Comparison of ENCODE assay signal across 10 cellular contexts in the genomic region with DNA sequence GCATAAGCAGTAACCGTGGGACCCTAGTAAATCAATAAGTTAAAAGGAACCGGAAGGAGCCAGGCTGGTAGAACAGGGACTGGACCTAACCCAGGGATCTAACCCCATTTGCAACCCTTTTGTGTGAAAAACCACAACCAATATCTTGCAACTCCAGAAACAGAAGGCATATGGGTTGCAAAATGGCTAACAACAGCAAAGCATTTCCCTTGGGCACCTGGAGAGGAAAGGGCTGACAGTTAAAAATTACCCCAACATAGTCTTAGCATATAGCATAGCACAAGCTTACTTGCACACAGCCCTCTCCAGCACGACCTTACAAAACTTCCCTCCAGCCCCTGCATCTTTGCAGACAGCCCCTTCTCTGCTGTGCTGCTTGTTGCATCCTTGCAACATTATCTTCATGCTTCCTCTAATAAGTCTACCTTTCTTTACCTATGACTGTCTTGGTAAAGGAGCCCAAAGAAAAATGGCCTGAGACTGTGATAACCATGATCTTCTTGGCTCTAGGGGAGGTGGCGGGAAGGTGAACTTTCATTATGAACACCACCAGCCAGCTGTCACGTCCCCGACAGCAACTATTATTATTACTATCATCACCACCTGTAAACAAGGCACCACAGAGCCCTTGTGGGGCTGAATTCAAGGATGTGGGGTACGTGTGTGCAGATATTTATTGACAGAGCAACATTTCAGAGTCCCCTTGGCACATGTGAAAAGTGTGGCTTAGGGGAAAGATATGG. TPM values are rescaled to one million over a fixed set of nuclear protein-coding genes. Genes with fewer than 3 reads are reported as not detected.
A peak's percentile ranks its signal among the peaks of the same experiment; 100 is the strongest.
DNase-seq lines count a peak whose midpoint lies in the region; ATAC-seq and TF ChIP-seq lines count a peak whose summit lies in the region.
"Had no signal": no experiment of that assay in that cellular context is flagged by ENCODE, and none has a peak within 500 bp of the region (broad histone marks: within the 10 kb centered on the region; RNA-seq: fewer than 3 reads in every experiment).

No MANE protein-coding gene starts in this region.

- H3K27ac ChIP-seq in prostate gland = no peak overlapping the region
- H3K27ac ChIP-seq: KMS-11 had no signal

- no peak for TF ChIP-seq CTCF in prostate gland (IDR thresholded peaks at IDR 0.05)

- no peak overlapping the region for H3K4me3 Mint-ChIP-seq in stimulated activated naive CD8-positive, alpha-beta T cell treated with anti-CD3 and anti-CD28 coated beads, Interleukin-15, amount 100 ng/mL, for 72 hours
- H3K4me3 Mint-ChIP-seq in stimulated activated naive B cell treated with anti-CD40 and anti-IgM and Interleukin-4, amounts not matched to agents 10 μg/mL and 1 μg/mL and 100 μg/mL, for 72 hours = no peak overlapping the region
- H3K4me3 Mint-ChIP-seq in immature natural killer cell = no peak overlapping the region

- H3K9me3 Mint-ChIP-seq in stimulated activated naive CD8-positive, alpha-beta T cell treated with anti-CD3 and anti-CD28 coated beads, Interleukin-15, amount 100 ng/mL, for 72 hours = no peaks in the 10 kb centered on the region
- H3K9me3 Mint-ChIP-seq in stimulated activated naive B cell treated with anti-CD40 and anti-IgM and Interleukin-4, amounts not matched to agents 10 μg/mL and 1 μg/mL and 100 μg/mL, for 72 hours = no peaks in the 10 kb centered on the region
- no peaks in the 10 kb centered on the region for H3K9me3 Mint-ChIP-seq in immature natural killer cell

- 82% methylated on average over 7 of the region's 7 CpGs for WGBS in prostate gland

- no peaks in the 10 kb centered on the region for H3K36me3 ChIP-seq in prostate gland

- ATAC-seq in stimulated activated naive CD8-positive, alpha-beta T cell treated with anti-CD3 and anti-CD28 coated beads, Interleukin-15, amount 100 ng/mL, for 72 hours = peak; percentile 50
- ATAC-seq in stimulated activated naive CD8-positive, alpha-beta T cell treated with anti-CD3 and anti-CD28 coated beads, Interleukin-15, Interleukin-2, amounts not matched to agents 100 U/mL and 50 U/mL, for 24 hours = no peak
- ATAC-seq in GM21723 (IDR thresholded peaks at IDR 0.05; ENCODE audit: unreplicated experiment) (peak; percentile 73), HG03342 (IDR thresholded peaks at IDR 0.05; ENCODE audit: unreplicated experiment) (peak; percentile 75)
- peak; percentile 39 to 62 for ATAC-seq in stimulated activated naive B cell treated with anti-CD40 and anti-IgM and Interleukin-4, amounts not matched to agents 10 μg/mL and 1 μg/mL and 100 μg/mL, for 72 hours (replicated peaks)

- H3K27me3 ChIP-seq in prostate gland (replicated peaks; ENCODE audit: insufficient read depth) = no peaks in the 10 kb centered on the region

- H3K27ac Mint-ChIP-seq in stimulated activated naive CD8-positive, alpha-beta T cell treated with anti-CD3 and anti-CD28 coated beads, Interleukin-15, amount 100 ng/mL, for 72 hours = peak overlapping the region in 1 of 2 donors; percentile 36
- H3K27ac Mint-ChIP-seq in stimulated activated naive B cell treated with anti-CD40 and anti-IgM and Interleukin-4, amounts not matched to agents 10 μg/mL and 1 μg/mL and 100 μg/mL, for 72 hours = no peak overlapping the region
- H3K27ac Mint-ChIP-seq in immature natural killer cell = no peak overlapping the region

- H3K4me1 ChIP-seq in prostate gland (replicated peaks) = no peaks in the 10 kb centered on the region

- H3K4me3 ChIP-seq in prostate gland = no peak overlapping the region

- peaks cover 38% of the 10 kb centered on the region for H3K27me3 Mint-ChIP-seq in stimulated activated naive CD8-positive, alpha-beta T cell treated with anti-CD3 and anti-CD28 coated beads, Interleukin-15, amount 100 ng/mL, for 72 hours
- H3K27me3 Mint-ChIP-seq in stimulated activated naive B cell treated with anti-CD40 and anti-IgM and Interleukin-4, amounts not matched to agents 10 μg/mL and 1 μg/mL and 100 μg/mL, for 72 hours = peaks cover 4 to 23% of the 10 kb centered on the region in 2 donors
- peaks cover 0 to 5% (median 0%) of the 10 kb centered on the region in 3 donors for H3K27me3 Mint-ChIP-seq in immature natural killer cell (ENCODE audit: low read depth in 3 of 3)

- H3K36me3 Mint-ChIP-seq in stimulated activated naive B cell treated with anti-CD40 and anti-IgM and Interleukin-4, amounts not matched to agents 10 μg/mL and 1 μg/mL and 100 μg/mL, for 72 hours = no peaks in the 10 kb centered on the region
- no peaks in the 10 kb centered on the region for H3K36me3 Mint-ChIP-seq in immature natural killer cell

- no peak for DNase-seq in stimulated activated naive CD8-positive, alpha-beta T cell treated with anti-CD3 and anti-CD28 coated beads, Interleukin-15, amount 100 ng/mL, for 72 hours
- DNase-seq in stimulated activated naive CD8-positive, alpha-beta T cell treated with anti-CD3 and anti-CD28 coated beads, Interleukin-15, Interleukin-2, amounts not matched to agents 100 U/mL and 50 U/mL, for 24 hours = no peak
- no peak for DNase-seq in stimulated activated naive B cell treated with anti-CD40 and anti-IgM and Interleukin-4, amounts not matched to agents 10 μg/mL and 1 μg/mL and 100 μg/mL, for 72 hours
- no peak for DNase-seq in prostate gland (ENCODE audit: low spot score)
- DNase-seq in immature natural killer cell = no peak
- DNase-seq in erythroblast (lab: John Stamatoyannopoulos, UW) = no peak
- DNase-seq: activated naive CD4-positive, alpha-beta T cell treated with anti-CD3 and anti-CD28 coated beads, Interleukin-2, amount 50 U/mL, for 16 hours had no signal

- no peak for TF ChIP-seq POLR2A in prostate gland (IDR thresholded peaks at IDR 0.05)
- no peak for TF ChIP-seq POLR2A in erythroblast (IDR thresholded peaks at IDR 0.05; ENCODE audit: low read length)

- H3K4me1 Mint-ChIP-seq in stimulated activated naive CD8-positive, alpha-beta T cell treated with anti-CD3 and anti-CD28 coated beads, Interleukin-15, amount 100 ng/mL, for 72 hours = peaks cover 25% of the 10 kb centered on the region
- peaks cover 10 to 31% of the 10 kb centered on the region in 2 donors for H3K4me1 Mint-ChIP-seq in stimulated activated naive B cell treated with anti-CD40 and anti-IgM and Interleukin-4, amounts not matched to agents 10 μg/mL and 1 μg/mL and 100 μg/mL, for 72 hours
- no peaks in the 10 kb centered on the region for H3K4me1 Mint-ChIP-seq in immature natural killer cell

- intact Hi-C loops in prostate gland (cut with DNase I) = loop anchor here (10.0 kb wide), 1 partner anchor 178 kb away; no protein-coding TSS in a partner anchor

- H3K9me3 ChIP-seq in prostate gland = no peaks in the 10 kb centered on the region

RNA-seq across cellular contexts. Expression of gene PRRC1, which starts 49.8 kb away (rescaled TPM):
- 10 to 100 TPM; 37.0 to 44.0 TPM for total RNA-seq in prostate gland
- polyA plus RNA-seq in immature natural killer cell = 10 to 100 TPM; 18.2 to 36.5 (median 36.3) TPM
